ENCODE assay signal across 33 cellular contexts in the genomic region with DNA sequence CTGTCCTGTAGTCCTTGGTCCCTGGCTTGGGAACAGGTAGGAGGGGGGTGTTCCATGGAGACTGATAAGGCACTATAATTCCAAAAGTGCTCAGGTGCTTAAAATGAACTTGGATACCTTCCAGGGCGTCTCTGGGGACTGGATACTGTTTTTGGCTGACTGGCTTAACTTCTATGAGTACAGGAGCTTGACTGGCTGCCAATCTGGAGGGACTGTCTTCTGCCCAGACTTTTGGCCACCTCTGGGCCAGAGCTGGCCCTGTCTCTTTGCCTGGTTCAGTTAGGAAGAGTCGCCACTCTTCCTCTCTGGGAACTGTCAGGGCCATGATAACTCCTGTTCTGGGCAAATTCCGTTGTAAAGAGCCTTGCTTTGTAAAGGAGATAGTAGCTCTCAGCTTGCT.
"Had no signal": no experiment of that assay in that cellular context is flagged by ENCODE, and none has a peak within 500 bp of the region (broad histone marks: within the 10 kb centered on the region; RNA-seq: fewer than 3 reads in every experiment).

No MANE protein-coding gene starts in this region.

- H3K27me3 ChIP-seq: Peyer's patch had no signal

- H3K9me3 ChIP-seq: Peyer's patch had no signal

- H3K4me1 ChIP-seq: Peyer's patch had no signal

- H3K27ac ChIP-seq: Peyer's patch, WERI-Rb-1 had no signal

- ATAC-seq: activated CD8-positive, alpha-beta memory T cell treated with anti-CD3 and anti-CD28 coated beads, Interleukin-2, amount 10 ng/mL, durations not matched to agents 7 days and 5 days; activated naive CD8-positive, alpha-beta T cell treated with anti-CD3 and anti-CD28 coated beads, Interleukin-2, amount 50 U/mL, for 24 hours; PC-3 had no signal

- H3K36me3 ChIP-seq: Peyer's patch, WERI-Rb-1 had no signal

- DNase-seq: activated CD4-positive, alpha-beta memory T cell treated with anti-CD3 and anti-CD28 coated beads, Interleukin-2, amount 10 ng/mL, durations not matched to agents 7 days and 5 days; activated CD4-positive, alpha-beta T cell treated with anti-CD3 and anti-CD28 coated beads for 1 hour; activated CD4-positive, alpha-beta T cell treated with anti-CD3 and anti-CD28 coated beads for 48 hours; activated CD4-positive, CD25-positive, alpha-beta regulatory T cell; activated CD8-positive, alpha-beta memory T cell treated with anti-CD3 and anti-CD28 coated beads for 24 hours; activated CD8-positive, alpha-beta memory T cell treated with anti-CD3 and anti-CD28 coated beads, Interleukin-2, amount 10 ng/mL, durations not matched to agents 7 days and 5 days; activated CD8-positive, alpha-beta memory T cell treated with anti-CD3 and anti-CD28 coated beads, Interleukin-2, amount 50 U/mL, for 48 hours; activated effector memory CD4-positive, alpha-beta T cell treated with Interleukin-2 at 50 U/mL for 16 hours; activated naive CD4-positive, alpha-beta T cell treated with anti-CD3 and anti-CD28 coated beads, Interleukin-2, amount 10 ng/mL, durations not matched to agents 7 days and 5 days; activated naive CD8-positive, alpha-beta T cell treated with anti-CD3 and anti-CD28 coated beads, Interleukin-2, amount 50 U/mL, for 24 hours; activated T-cell treated with anti-CD3 and anti-CD28 coated beads, Interleukin-2, amount 50 U/mL, for 48 hours; anterior cingulate cortex; central memory CD4-positive, alpha-beta T cell; Kasumi-1; KG1; MM.1S; MV-4-11; NCI-H1092; NCI-H1436; NCI-H1694; NCI-H1930; NCI-H2081 treated with DMSO at 0.1 percent for 48 hours; NCI-H510A; NCI-H526; NCI-H774; NK-92 treated with Interleukin-12 subunit alpha and Interleukin-12 subunit beta, amount 100 ng/mL, for 24 hours; PC-3; Peyer's patch; RPMI8226; SW 1271; T-helper 1 cell; T1000; WERI-Rb-1 had no signal

- H3K4me3 ChIP-seq: Peyer's patch had no signal
